9 cellular contexts compared by ENCODE assay signal in the genomic region with DNA sequence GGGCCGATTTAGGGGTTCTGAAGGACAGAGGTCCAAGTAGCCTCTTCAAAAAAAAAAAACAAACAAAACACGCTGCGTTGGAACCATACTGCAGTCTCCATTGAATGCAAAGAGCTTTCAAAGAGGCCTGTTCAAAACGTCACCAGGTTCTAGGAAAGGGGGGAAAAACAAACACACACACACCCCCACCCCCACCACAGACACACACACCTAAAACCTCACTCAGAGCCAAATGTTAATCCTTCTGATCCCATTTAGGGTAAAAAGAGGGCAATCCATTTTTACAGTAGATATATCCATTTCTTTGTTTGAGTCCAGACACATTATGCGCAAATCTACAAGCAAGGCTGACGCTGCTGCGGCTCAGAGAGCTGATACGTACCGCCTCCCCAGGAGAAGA. TPM values are rescaled to one million over a fixed set of nuclear protein-coding genes. Genes with fewer than 3 reads are reported as not detected.
DNase-seq lines count a peak whose midpoint lies in the region; ATAC-seq and TF ChIP-seq lines count a peak whose summit lies in the region.
"Had no signal": no experiment of that assay in that cellular context is flagged by ENCODE, and none has a peak within 500 bp of the region (broad histone marks: within the 10 kb centered on the region; RNA-seq: fewer than 3 reads in every experiment).

No MANE protein-coding gene starts in this region.

- H3K36me3 ChIP-seq in right atrium auricular region (no peaks in the 10 kb centered on the region), kidney epithelial cell (ENCODE audit: control insufficient read depth, insufficient read depth, low read length) (no peaks in the 10 kb centered on the region)

- peak overlapping the region in 1 of 2 donors; percentile 91 for H3K27ac ChIP-seq in right atrium auricular region

- peaks cover 33% of the 10 kb centered on the region for H3K4me1 Mint-ChIP-seq in activated naive CD8-positive, alpha-beta T cell (ENCODE audit: low read depth)

- H3K4me3 Mint-ChIP-seq in activated naive CD8-positive, alpha-beta T cell: peak overlapping the region; percentile 94

- peaks cover 0 to 5% of the 10 kb centered on the region in 2 donors for H3K4me1 ChIP-seq in right atrium auricular region

- ATAC-seq in Right ventricle myocardium inferior (no peak), HG02763 (IDR thresholded peaks at IDR 0.05; ENCODE audit: unreplicated experiment) (no peak)

- no peaks in the 10 kb centered on the region for H3K27me3 ChIP-seq in right atrium auricular region
- H3K27me3 ChIP-seq in kidney epithelial cell (ENCODE audit: control insufficient read depth, insufficient read depth, low read length): no peaks in the 10 kb centered on the region

- DNase-seq in right atrium auricular region (ENCODE audit: low spot score) (no peak), Right ventricle myocardium inferior (ENCODE audit: missing footprints) (no peak), kidney epithelial cell (ENCODE audit: low read depth) (no peak), Ammon's horn (ENCODE audit: low spot score) (no peak), GM20000 (ENCODE audit: low spot score) (no peak), AG08395 (ENCODE audit: low spot score) (no peak)
- DNase-seq: kidney glomerular epithelial cell had no signal

- H3K4me3 ChIP-seq in right atrium auricular region: peak overlapping the region; percentile 63 to 72
- peak overlapping the region; percentile 94 for H3K4me3 ChIP-seq in kidney epithelial cell (ENCODE audit: low read depth, low read length)

- no peaks in the 10 kb centered on the region for H3K9me3 ChIP-seq in right atrium auricular region

- H3K9me3 Mint-ChIP-seq in activated naive CD8-positive, alpha-beta T cell (ENCODE audit: low read depth): no peaks in the 10 kb centered on the region

- H3K27ac Mint-ChIP-seq in activated naive CD8-positive, alpha-beta T cell: peak overlapping the region; percentile 59

- TF ChIP-seq CTCF in right atrium auricular region (IDR thresholded peaks at IDR 0.05) (no peak), kidney epithelial cell (IDR thresholded peaks at IDR 0.05; ENCODE audit: insufficient read depth, low read length, poor library complexity, severe bottlenecking) (no peak), GM20000 (IDR thresholded peaks at IDR 0.05; ENCODE audit: extremely low read depth, missing control alignments) (no peak)

- H3K27me3 Mint-ChIP-seq in activated naive CD8-positive, alpha-beta T cell: no peaks in the 10 kb centered on the region

- H3K36me3 Mint-ChIP-seq in activated naive CD8-positive, alpha-beta T cell: no peaks in the 10 kb centered on the region

- intact Hi-C loops in Right ventricle myocardium inferior (cut with DNase I): loop anchor here (5.0 to 10.0 kb wide), 3 partner anchors 83 to 128 kb away; no protein-coding TSS in a partner anchor

RNA-seq across cellular contexts. Expression of a gene that starts 1.4 kb away (rescaled TPM):
- 1 to 10 TPM; 3.3 to 4.7 TPM for total RNA-seq in right atrium auricular region
- 4.2 TPM for total RNA-seq in Right ventricle myocardium inferior
- total RNA-seq in kidney epithelial cell: 6.8 and 7.7 TPM in 2 replicates

RNA-seq across cellular contexts. Expression of a gene that starts 30.4 kb away (rescaled TPM):
- total RNA-seq in right atrium auricular region (10 to 100 TPM; 30.2 to 31.9 TPM), Right ventricle myocardium inferior (66.3 TPM), kidney epithelial cell (30.1 and 35.2 TPM in 2 replicates)

RNA-seq across cellular contexts. Expression of a gene that starts 39.6 kb away (rescaled TPM):
- 10 to 100 TPM; 17.4 to 17.8 TPM for total RNA-seq in right atrium auricular region
- 12.6 TPM for total RNA-seq in Right ventricle myocardium inferior
- 14.5 and 27.4 TPM in 2 replicates for total RNA-seq in kidney epithelial cell
